16 cellular contexts compared by ENCODE assay signal in genomic region chr11:76803023-76803422, GRCh38. TPM values are rescaled to one million over a fixed set of nuclear protein-coding genes. Genes with fewer than 3 reads are reported as not detected.
DNase-seq lines count a peak whose midpoint lies in the region; ATAC-seq, FAIRE-seq and TF ChIP-seq lines count a peak whose summit lies in the region.
"Had no signal": no experiment of that assay in that cellular context is flagged by ENCODE, and none has a peak within 500 bp of the region (broad histone marks: within the 10 kb centered on the region; RNA-seq: fewer than 3 reads in every experiment).

No MANE protein-coding gene starts in this region.

- H3K4me1 Mint-ChIP-seq in HFFc6 (ENCODE audit: low read depth) = peaks cover 44% of the 10 kb centered on the region

- H3K27me3 ChIP-seq in right atrium auricular region = no peaks in the 10 kb centered on the region
- no peaks in the 10 kb centered on the region for H3K27me3 ChIP-seq in small intestine (ENCODE audit: control insufficient read depth in 2 of 2, insufficient read depth in 2 of 2, low read length in 2 of 2)
- H3K27me3 ChIP-seq: left lung had no signal

- H3K4me3 Mint-ChIP-seq in HFFc6 = no peak overlapping the region
- H3K4me3 Mint-ChIP-seq: brain, neural crest cell had no signal

- peak; percentile 58 for DNase-seq in AG08395 (ENCODE audit: low spot score)
- DNase-seq in right atrium auricular region (ENCODE audit: low spot score) = peak; percentile 88
- DNase-seq in sciatic nerve (ENCODE audit: low spot score) = no peak
- DNase-seq in RPMI8226 = no peak
- DNase-seq in small intestine = no peak
- no peak for DNase-seq in NCI-H1436 treated with DMSO at 0.1 percent for 48 hours (lab: John Stamatoyannopoulos, UW)
- no peak for DNase-seq in HFFc6
- DNase-seq: activated effector memory CD4-positive, alpha-beta T cell treated with Interleukin-2 at 50 U/mL for 16 hours; NCI-H1105 treated with DMSO at 0.1 percent for 48 hours; NCI-H446 treated with DMSO at 0.1 percent for 48 hours; substantia nigra had no signal

- peaks cover 9% of the 10 kb centered on the region for H3K27me3 Mint-ChIP-seq in HFFc6 (ENCODE audit: insufficient read depth)
- H3K27me3 Mint-ChIP-seq: brain had no signal

- no peak overlapping the region for H3K27ac Mint-ChIP-seq in HFFc6

- H3K4me3 ChIP-seq in right atrium auricular region (no peak overlapping the region), small intestine (ENCODE audit: low read depth in 1 of 2, low read length in 2 of 2) (no peak overlapping the region)
- H3K4me3 ChIP-seq: GM12878, left lung had no signal

- H3K9me3 ChIP-seq in right atrium auricular region (no peaks in the 10 kb centered on the region), small intestine (ENCODE audit: control insufficient read depth, low read depth) (no peaks in the 10 kb centered on the region)
- H3K9me3 ChIP-seq: left lung had no signal

- peak overlapping the region; percentile 84 for H3K27ac ChIP-seq in VCaP
- peak overlapping the region; percentile 11 to 24 for H3K27ac ChIP-seq in right atrium auricular region
- H3K27ac ChIP-seq in small intestine (ENCODE audit: low read depth in 1 of 2, low read length in 1 of 2) = no peak overlapping the region

- TF ChIP-seq CTCF in VCaP (conservative IDR thresholded peaks at IDR 0.05) (no peak), right atrium auricular region (IDR thresholded peaks at IDR 0.05) (no peak), HFFc6 (IDR thresholded peaks at IDR 0.05) (no peak)

- intact Hi-C loops in sciatic nerve (cut with DNase I) = loop anchor here (5.0 to 10.0 kb wide), 2 partner anchors 119 to 242 kb away; no protein-coding TSS in a partner anchor

- ATAC-seq in sciatic nerve = peak; percentile 19
- ATAC-seq: left lung had no signal

- H3K36me3 Mint-ChIP-seq in HFFc6 (ENCODE audit: low read depth) = no peaks in the 10 kb centered on the region

- H3K4me1 ChIP-seq in right atrium auricular region = peaks cover 0 to 29% of the 10 kb centered on the region in 2 donors
- peaks cover 2 to 3% of the 10 kb centered on the region in 2 donors for H3K4me1 ChIP-seq in small intestine (ENCODE audit: control insufficient read depth in 2 of 2, insufficient read depth in 1 of 2, low read depth in 1 of 2, low read length in 1 of 2)

- 46 to 64% (median 59%) methylated on average over 3 of the region's 3 CpGs for WGBS in small intestine, 3 donors

- H3K9me3 Mint-ChIP-seq in HFFc6 = no peaks in the 10 kb centered on the region
- H3K9me3 Mint-ChIP-seq: brain, neural crest cell had no signal

- no peak for FAIRE-seq in small intestine (lab: Jason Lieb, UNC)
- FAIRE-seq: GM12878 had no signal

- H3K36me3 ChIP-seq in right atrium auricular region (no peaks in the 10 kb centered on the region), small intestine (ENCODE audit: control insufficient read depth in 2 of 2, insufficient read depth in 2 of 2, low read length in 2 of 2) (no peaks in the 10 kb centered on the region)
- H3K36me3 ChIP-seq: left lung had no signal

RNA-seq across cellular contexts. Expression of gene TSKU, which starts 19.9 kb away (rescaled TPM):
- 10 to 100 TPM; 18.7 to 46.6 TPM for total RNA-seq in right atrium auricular region
- 48.8 TPM for total RNA-seq in sciatic nerve
- 10 to 100 TPM; 21.9 to 42.7 (median 22.8) TPM for polyA plus RNA-seq in small intestine
- 10 to 100 TPM in 3 of 6 experiments, 1 to 10 TPM in 3; 8.3 to 11.0 (median 10.1) TPM for total RNA-seq in HFFc6 (2021; fragmentation: NEBNext Ultra II Directional; extraction: Animal tissue kit (Norgen Biotek cat#: 25700))

RNA-seq across cellular contexts. Expression of gene ACER3, which starts 57.7 kb away (rescaled TPM):
- total RNA-seq in right atrium auricular region (10 to 100 TPM in 1 of 2 donors, 1 to 10 TPM in 1; 6.4 to 11.3 TPM), sciatic nerve (56.7 TPM)
- polyA plus RNA-seq in small intestine = 1 to 10 TPM; 3.8 to 9.5 (median 3.8) TPM
- total RNA-seq in HFFc6 (2021; fragmentation: NEBNext Ultra II Directional; extraction: Animal tissue kit (Norgen Biotek cat#: 25700)) = 10 to 100 TPM; 13.9 to 18.2 (median 15.3) TPM

Comparison
In these comparisons a context has a peak if more than half of its experiments do, and no peak if none do; other contexts are left out.
1. DNase-seq: peak in AG08395 (single experiment) and right atrium auricular region (single experiment); none in sciatic nerve (single experiment), RPMI8226 (single experiment), small intestine (single experiment), NCI-H1436 treated with DMSO at 0.1 percent for 48 hours (single experiment) and HFFc6 (single experiment).
2. H3K27ac ChIP-seq: peak in VCaP (single experiment) and right atrium auricular region (2 of 2); none in small intestine (0 of 2).